17 cellular contexts compared by ENCODE assay signal in genomic region chr3:80424951-80425350, GRCh38.
DNase-seq lines count a peak whose midpoint lies in the region; TF ChIP-seq lines count a peak whose summit lies in the region.
"Had no signal": no experiment of that assay in that cellular context is flagged by ENCODE, and none has a peak within 500 bp of the region (broad histone marks: within the 10 kb centered on the region; RNA-seq: fewer than 3 reads in every experiment).

No MANE protein-coding gene starts in this region.

- TF ChIP-seq CTCF in OCI-LY3 (IDR thresholded peaks at IDR 0.05; ENCODE audit: low read depth, low read length) (no peak), choroid plexus epithelial cell (conservative IDR thresholded peaks at IDR 0.05; ENCODE audit: low read depth, low read length) (no peak), fibroblast of pulmonary artery (IDR thresholded peaks at IDR 0.05; ENCODE audit: low read length, missing control alignments) (no peak), smooth muscle cell (IDR thresholded peaks at IDR 0.05; ENCODE audit: borderline replicate concordance, insufficient read depth, poor library complexity, severe bottlenecking) (no peak), BE2C (IDR thresholded peaks at IDR 0.05; ENCODE audit: low read depth, low read length) (no peak)

- H3K36me3 ChIP-seq in OCI-LY3 (replicated peaks; ENCODE audit: low read depth, low read length): no peaks in the 10 kb centered on the region
- no peaks in the 10 kb centered on the region for H3K36me3 ChIP-seq in smooth muscle cell (ENCODE audit: low read depth)
- no peaks in the 10 kb centered on the region; the same call in 1 of the 2 replicates for H3K36me3 ChIP-seq in BE2C
- H3K36me3 ChIP-seq: BLaER1 treated with 17β-estradiol and CSF1 and Interleukin-3, amounts not matched to agents 10 nM and 100 nM had no signal

- H3K4me2 ChIP-seq in OCI-LY3 (ENCODE audit: low read length) (no peak overlapping the region), smooth muscle cell (no peak overlapping the region)
- H3K4me2 ChIP-seq: A549; BLaER1 treated with 17β-estradiol and CSF1 and Interleukin-3, amounts not matched to agents 10 nM and 100 nM had no signal

- no peaks in the 10 kb centered on the region for H3K27me3 ChIP-seq in OCI-LY3 (ENCODE audit: low read depth, low read length)
- H3K27me3 ChIP-seq in smooth muscle cell (ENCODE audit: low read depth): peaks cover 3% of the 10 kb centered on the region
- H3K27me3 ChIP-seq in BE2C: no peaks in the 10 kb centered on the region
- H3K27me3 ChIP-seq: BLaER1 treated with 17β-estradiol and CSF1 and Interleukin-3, amounts not matched to agents 10 nM and 100 nM had no signal

- 37% methylated on average over 2 of the region's 2 CpGs for WGBS in smooth muscle cell (ENCODE audit: low lambda C conversion rate)

- H3K4me1 ChIP-seq in OCI-LY3 (ENCODE audit: low read length) (0 out of 2 replicates have a peak, but pooled peaks cover 5% of the 10 kb centered on the region), smooth muscle cell (ENCODE audit: low read depth) (no peaks in the 10 kb centered on the region), BE2C (no peaks in the 10 kb centered on the region)
- H3K4me1 ChIP-seq: A549; BLaER1 treated with 17β-estradiol and CSF1 and Interleukin-3, amounts not matched to agents 10 nM and 100 nM; Caco-2 had no signal

- DNase-seq in choroid plexus epithelial cell (ENCODE audit: low read depth) (peak; percentile 56), fibroblast of pulmonary artery (ENCODE audit: low read depth) (peak; percentile 0), 8988T (no peak), smooth muscle cell (lab: John Stamatoyannopoulos, UW; ENCODE audit: unreplicated experiment) (no peak), BE2C (no peak)
- no peak for DNase-seq in activated naive CD4-positive, alpha-beta T cell (lab: John Stamatoyannopoulos, UW)
- DNase-seq: ACHN; Caco-2; Calu3; CD4-positive, alpha-beta T cell; CD8-positive, alpha-beta T cell; DMS79 treated with DMSO at 0.1 percent for 48 hours; GF-D8 had no signal

- no peaks in the 10 kb centered on the region for H3F3A ChIP-seq in smooth muscle cell (ENCODE audit: low read depth)

- H3K9me3 ChIP-seq in OCI-LY3 (ENCODE audit: insufficient read depth, low read length) (no peaks in the 10 kb centered on the region), smooth muscle cell (replicated peaks; ENCODE audit: low read depth) (no peaks in the 10 kb centered on the region), BE2C (no peaks in the 10 kb centered on the region)
- H3K9me3 ChIP-seq: A549; BLaER1 treated with 17β-estradiol and CSF1 and Interleukin-3, amounts not matched to agents 10 nM and 100 nM; Caco-2 had no signal

- H4K20me1 ChIP-seq in OCI-LY3 (ENCODE audit: insufficient read depth, low read length) (no peaks in the 10 kb centered on the region), smooth muscle cell (ENCODE audit: low read depth) (no peaks in the 10 kb centered on the region)
- H4K20me1 ChIP-seq: BLaER1 treated with 17β-estradiol and CSF1 and Interleukin-3, amounts not matched to agents 10 nM and 100 nM had no signal

- H3K4me3 ChIP-seq in OCI-LY3 (ENCODE audit: low read length) (no peak overlapping the region), choroid plexus epithelial cell (ENCODE audit: low read depth, low read length) (no peak overlapping the region), fibroblast of pulmonary artery (replicated peaks; ENCODE audit: low read depth, low read length) (no peak overlapping the region), smooth muscle cell (no peak overlapping the region), BE2C (ENCODE audit: low read depth, low read length) (no peak overlapping the region)
- H3K4me3 ChIP-seq: A549; BLaER1 treated with 17β-estradiol and CSF1 and Interleukin-3, amounts not matched to agents 10 nM and 100 nM had no signal

- no peak overlapping the region for H3K9ac ChIP-seq in OCI-LY3 (ENCODE audit: low read length)
- H3K9ac ChIP-seq in smooth muscle cell (ENCODE audit: low read depth): no peak overlapping the region
- H3K9ac ChIP-seq: BLaER1 treated with 17β-estradiol and CSF1 and Interleukin-3, amounts not matched to agents 10 nM and 100 nM had no signal

- no peak overlapping the region for H3K27ac ChIP-seq in OCI-LY3 (ENCODE audit: low read length)
- no peak overlapping the region for H3K27ac ChIP-seq in smooth muscle cell (ENCODE audit: low read depth)
- H3K27ac ChIP-seq: A549; BLaER1 treated with 17β-estradiol and CSF1 and Interleukin-3, amounts not matched to agents 10 nM and 100 nM; C4-2B had no signal

- H3K79me2 ChIP-seq in OCI-LY3 (ENCODE audit: low read length): no peaks in the 10 kb centered on the region
- H3K79me2 ChIP-seq in smooth muscle cell (ENCODE audit: low read depth): no peaks in the 10 kb centered on the region

- H2AFZ ChIP-seq in OCI-LY3 (ENCODE audit: low read depth, low read length) (peak overlapping the region; percentile 6; the same call in 1 of the 2 replicates), smooth muscle cell (ENCODE audit: low read depth) (no peak overlapping the region)

Comparison
In these comparisons a context has a peak if more than half of its experiments do, and no peak if none do; other contexts are left out.
1. DNase-seq: peak in choroid plexus epithelial cell (single experiment) and fibroblast of pulmonary artery (single experiment); none in 8988T (single experiment), activated naive CD4-positive, alpha-beta T cell (0 of 4), smooth muscle cell (single experiment) and BE2C (single experiment).